Comparison of ENCODE assay signal across 8 cellular contexts in genomic region chr2:4763009-4763408, GRCh38.
DNase-seq lines count a peak whose midpoint lies in the region; ATAC-seq and TF ChIP-seq lines count a peak whose summit lies in the region.
"Had no signal": no experiment of that assay in that cellular context is flagged by ENCODE, and none has a peak within 500 bp of the region (broad histone marks: within the 10 kb centered on the region; RNA-seq: fewer than 3 reads in every experiment).

No MANE protein-coding gene starts in this region.

- peak; percentile 33 for DNase-seq in HT-29 (ENCODE audit: low spot score)
- peak; percentile 76 to 83 for DNase-seq in NCI-H2081 (lab: John Stamatoyannopoulos, UW)
- peak; percentile 3 for DNase-seq in astrocyte of the cerebellum (ENCODE audit: low read depth)
- peak; percentile 57 for DNase-seq in neuronal stem cell (ENCODE audit: low spot score)
- DNase-seq in T-cell = no peak
- DNase-seq in G401 (ENCODE audit: low spot score) = no peak

- no peak overlapping the region for H3K4me3 Mint-ChIP-seq in T-cell

- no peak overlapping the region for H2BK12ac ChIP-seq in neuronal stem cell (ENCODE audit: low read length)

- peak; percentile 38 for TF ChIP-seq CTCF in astrocyte of the cerebellum (IDR thresholded peaks at IDR 0.05; ENCODE audit: low read depth, low read length, missing control alignments)

- H2AFZ ChIP-seq in neuronal stem cell (ENCODE audit: low read length) = peak overlapping the region; percentile 46

- no peaks in the 10 kb centered on the region for H3K36me3 ChIP-seq in neuronal stem cell (replicated peaks in 1 of 2; ENCODE audit: control insufficient read depth in 2 of 2, insufficient read depth in 2 of 2, low read length in 2 of 2)
- H3K36me3 ChIP-seq: vagina had no signal

- CTCF ChIA-PET in T-cell (lab: Charles Lee) = no interaction called here

- no peak overlapping the region for H2BK15ac ChIP-seq in neuronal stem cell (ENCODE audit: low read length)

- H3K9me3 Mint-ChIP-seq in T-cell = peaks cover 13 to 21% (median 16%) of the 10 kb centered on the region in 3 donors

- H3K4ac ChIP-seq in neuronal stem cell (ENCODE audit: low read length) = no peak overlapping the region

- no peak overlapping the region for H3K27ac ChIP-seq in neuronal stem cell (replicated peaks; ENCODE audit: low read length)
- H3K27ac ChIP-seq: vagina had no signal

- H3K79me1 ChIP-seq in neuronal stem cell (ENCODE audit: low read depth, low read length) = no peaks in the 10 kb centered on the region

- no peak overlapping the region for H4K91ac ChIP-seq in neuronal stem cell (ENCODE audit: low read depth, low read length, poor library complexity)

- H3K4me3 ChIP-seq in astrocyte of the cerebellum (ENCODE audit: low read depth, low read length) = no peak overlapping the region
- H3K4me3 ChIP-seq in neuronal stem cell (ENCODE audit: low read length in 2 of 2) = no peak overlapping the region
- H3K4me3 ChIP-seq: vagina had no signal

- POLR2A ChIA-PET in T-cell (lab: Charles Lee) = no interaction called here

- no peak overlapping the region for H2BK5ac ChIP-seq in neuronal stem cell (ENCODE audit: low read length)

- no CpG with 5 or more reads among the region's 4 CpGs for WGBS in neuronal stem cell (ENCODE audit: extremely low coverage in 2 of 2, insufficient read length in 2 of 2, insufficient replicate concordance in 1 of 2), 2 donors

- H3K4me2 ChIP-seq in neuronal stem cell (ENCODE audit: insufficient read depth, low read length, poor library complexity, severe bottlenecking) = no peak overlapping the region

- H3K18ac ChIP-seq in neuronal stem cell (ENCODE audit: low read length) = no peak overlapping the region

- no peaks in the 10 kb centered on the region for H3K4me1 Mint-ChIP-seq in T-cell

- H3K23ac ChIP-seq in neuronal stem cell (ENCODE audit: low read depth, low read length, poor library complexity) = no peak overlapping the region

- H4K8ac ChIP-seq in neuronal stem cell (ENCODE audit: low read depth, low read length) = no peak overlapping the region

- in situ Hi-C loops in astrocyte of the cerebellum (cut with HindIII; ENCODE audit: low sequenced_read_pairs) (no loop called here), G401 (cut with HindIII; ENCODE audit: low sequenced_read_pairs) (no loop called here)

- H3K4me1 ChIP-seq in neuronal stem cell (ENCODE audit: control insufficient read depth in 2 of 2, insufficient read depth in 1 of 2, low read depth in 1 of 2, low read length in 2 of 2) = peaks cover 0 to 2% of the 10 kb centered on the region in 2 donors
- H3K4me1 ChIP-seq: vagina had no signal

- H2BK120ac ChIP-seq in neuronal stem cell (ENCODE audit: low read depth, low read length) = no peak overlapping the region

- no peak overlapping the region for H3K27ac Mint-ChIP-seq in T-cell

- no peaks in the 10 kb centered on the region for H3K27me3 ChIP-seq in neuronal stem cell (ENCODE audit: control insufficient read depth in 3 of 3, insufficient read depth in 3 of 3, low read depth in 1 of 3, low read length in 3 of 3)
- H3K27me3 ChIP-seq: vagina had no signal

- H3K9me3 ChIP-seq in neuronal stem cell (replicated peaks in 1 of 2; ENCODE audit: control insufficient read depth in 2 of 2, insufficient read depth in 1 of 2, low read depth in 1 of 2, low read length in 2 of 2) = peaks cover 0 to 4% of the 10 kb centered on the region in 2 donors
- H3K9me3 ChIP-seq: vagina had no signal

- H3K27me3 Mint-ChIP-seq in T-cell = no peaks in the 10 kb centered on the region

- H2AK5ac ChIP-seq in neuronal stem cell (ENCODE audit: low read depth, low read length) = no peak overlapping the region

- no peak overlapping the region for H3K9ac ChIP-seq in neuronal stem cell (ENCODE audit: low read depth, low read length, poor library complexity)

- no peak for ATAC-seq in T-cell (replicated peaks in 1 of 4)
- ATAC-seq in GM21786 (IDR thresholded peaks at IDR 0.05; ENCODE audit: unreplicated experiment) = no peak

- no peaks in the 10 kb centered on the region for H3K36me3 Mint-ChIP-seq in T-cell

- H3K14ac ChIP-seq in neuronal stem cell (ENCODE audit: low read length) = no peak overlapping the region

Comparison
In these comparisons a context has a peak if more than half of its experiments do, and no peak if none do; other contexts are left out.
1. DNase-seq: peak in HT-29 (single experiment), NCI-H2081 (2 of 2), astrocyte of the cerebellum (single experiment) and neuronal stem cell (single experiment); none in T-cell (0 of 34) and G401 (single experiment).